ENCODE assay signal across 10 cellular contexts in the genomic region with DNA sequence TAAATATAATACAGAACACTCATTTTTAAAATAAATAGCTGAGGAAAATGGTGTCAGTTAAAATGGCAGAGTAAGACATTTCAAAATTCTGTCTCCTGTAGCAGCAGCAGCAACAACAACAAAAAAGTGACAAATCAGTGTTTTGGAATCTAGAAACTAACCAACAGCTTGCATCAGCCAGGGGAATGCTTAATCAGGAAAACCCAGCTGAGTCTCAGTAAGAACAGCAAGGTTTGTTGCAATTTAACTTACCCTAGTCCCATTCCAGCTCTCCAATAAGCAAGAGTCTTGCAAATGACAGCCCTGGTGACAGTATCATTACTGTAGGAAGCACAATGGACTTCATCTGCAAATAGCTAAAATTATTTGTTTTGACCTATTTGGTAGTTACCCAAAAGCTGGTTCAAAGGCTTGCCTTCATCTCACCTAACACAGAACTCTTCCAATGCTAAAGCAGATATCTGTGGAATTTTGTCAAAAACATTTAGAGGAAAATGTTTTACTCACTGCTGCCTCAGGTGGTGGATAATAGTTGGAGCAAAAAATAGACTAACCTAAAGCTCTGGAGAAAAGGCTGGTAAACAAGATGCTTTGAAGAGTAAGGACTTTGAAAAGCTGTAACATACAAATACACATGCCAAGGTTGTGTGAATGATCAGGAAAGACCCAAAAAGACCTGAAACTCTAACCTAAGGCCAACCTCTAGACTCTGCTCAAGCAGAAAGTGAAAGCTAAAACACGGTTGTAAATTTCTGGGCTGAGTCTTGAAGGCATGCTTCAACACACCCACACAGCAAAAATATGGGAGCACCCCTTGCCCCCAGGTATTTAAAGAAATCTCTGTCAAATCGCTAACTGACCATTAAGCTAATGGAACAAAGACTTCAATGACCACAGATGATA. TPM values are rescaled to one million over a fixed set of nuclear protein-coding genes. Genes with fewer than 3 reads are reported as not detected.
DNase-seq lines count a peak whose midpoint lies in the region; ATAC-seq and TF ChIP-seq lines count a peak whose summit lies in the region.
"Had no signal": no experiment of that assay in that cellular context is flagged by ENCODE, and none has a peak within 500 bp of the region (broad histone marks: within the 10 kb centered on the region; RNA-seq: fewer than 3 reads in every experiment).

No MANE protein-coding gene starts in this region.

- WGBS in trophoblast cell (ENCODE audit: extremely low coverage, insufficient coverage, insufficient read length), result no CpG with 5 or more reads among the region's 2 CpGs

- H3K9me3 ChIP-seq in trophoblast cell (ENCODE audit: insufficient read depth, low read depth, low read length), result no peaks in the 10 kb centered on the region

- no peak overlapping the region for H3K9ac ChIP-seq in trophoblast cell (ENCODE audit: low read length)

- H3K18ac ChIP-seq in trophoblast cell (ENCODE audit: low read length), result no peak overlapping the region

- no peak overlapping the region for H2AFZ ChIP-seq in trophoblast cell (ENCODE audit: insufficient read depth, low read length, poor library complexity)

- TF ChIP-seq CTCF in VCaP (conservative IDR thresholded peaks at IDR 0.05), result peak; percentile 45

- no peak overlapping the region for H4K12ac ChIP-seq in trophoblast cell (ENCODE audit: low read depth, low read length)

- H3K4me1 ChIP-seq in trophoblast cell (ENCODE audit: control insufficient read depth in 1 of 2, insufficient read depth in 2 of 2, low read length in 2 of 2), result no peaks in the 10 kb centered on the region

- H3K4me2 ChIP-seq in trophoblast cell (ENCODE audit: low read length), result no peak overlapping the region

- no peak overlapping the region for H3K14ac ChIP-seq in trophoblast cell (ENCODE audit: low read length)

- no peak overlapping the region for H3K27ac ChIP-seq in VCaP
- H3K27ac ChIP-seq in trophoblast cell (ENCODE audit: low read depth, low read length), result no peak overlapping the region

- no peak overlapping the region for H4K8ac ChIP-seq in trophoblast cell (ENCODE audit: low read depth, low read length)

- no peaks in the 10 kb centered on the region for H3K79me2 ChIP-seq in trophoblast cell (ENCODE audit: control insufficient read depth, insufficient read depth, low read length, poor library complexity)

- no peak overlapping the region for H2BK12ac ChIP-seq in trophoblast cell (ENCODE audit: low read length)

- H3K79me1 ChIP-seq in trophoblast cell (ENCODE audit: low read length), result no peaks in the 10 kb centered on the region

- H3K4ac ChIP-seq in trophoblast cell (ENCODE audit: low read depth, low read length), result no peak overlapping the region

- H2BK5ac ChIP-seq in trophoblast cell (ENCODE audit: low read depth, low read length, poor library complexity), result no peak overlapping the region

- H2BK120ac ChIP-seq in trophoblast cell (ENCODE audit: insufficient read depth, low read length, poor library complexity), result no peak overlapping the region

- no peak overlapping the region for H3K4me3 ChIP-seq in trophoblast cell (ENCODE audit: low read depth, low read length)

- DNase-seq in trophoblast cell (peak; percentile 63 to 83), DMS153 treated with DMSO at 0.1 percent for 48 hours (lab: John Stamatoyannopoulos, UW; ENCODE audit: unreplicated experiment) (no peak), DMS 273 (lab: John Stamatoyannopoulos, UW; ENCODE audit: unreplicated experiment) (no peak), NCI-H1436 (lab: John Stamatoyannopoulos, UW) (no peak)
- no peak for DNase-seq in activated naive CD4-positive, alpha-beta T cell treated with anti-CD3 and anti-CD28 coated beads, Interleukin-2, amount 50 U/mL, for 16 hours
- DNase-seq: activated CD8-positive, alpha-beta memory T cell treated with anti-CD3 and anti-CD28 coated beads, Interleukin-2, amount 50 U/mL, for 48 hours; left cardiac atrium had no signal

- H4K91ac ChIP-seq in trophoblast cell (ENCODE audit: low read depth, low read length), result no peak overlapping the region

- no peaks in the 10 kb centered on the region for H3K36me3 ChIP-seq in trophoblast cell (ENCODE audit: control insufficient read depth in 1 of 2, insufficient read depth in 2 of 2, low read length in 2 of 2)

- H2AK5ac ChIP-seq in trophoblast cell (ENCODE audit: low read length), result no peak overlapping the region

- no peak overlapping the region for H3K23ac ChIP-seq in trophoblast cell (ENCODE audit: low read length)

- ATAC-seq in GM18517 (IDR thresholded peaks at IDR 0.05; ENCODE audit: unreplicated experiment) (peak; percentile 81), HG02678 (IDR thresholded peaks at IDR 0.05; ENCODE audit: unreplicated experiment) (peak; percentile 75)

- H3K27me3 ChIP-seq in trophoblast cell (ENCODE audit: insufficient read depth, low read length), result no peaks in the 10 kb centered on the region

RNA-seq across cellular contexts. Expression of a gene that starts 9.9 kb away (rescaled TPM):
- polyA plus RNA-seq in trophoblast cell (2013), result 0.18 and 0.36 TPM in 2 replicates

Comparison
In these comparisons a context has a peak if more than half of its experiments do, and no peak if none do; other contexts are left out.
1. DNase-seq: peak in trophoblast cell (2 of 2); none in DMS153 treated with DMSO at 0.1 percent for 48 hours (single experiment), DMS 273 (single experiment), activated naive CD4-positive, alpha-beta T cell treated with anti-CD3 and anti-CD28 coated beads, Interleukin-2, amount 50 U/mL, for 16 hours (single experiment) and NCI-H1436 (single experiment).